Comparison of ENCODE assay signal across 20 cellular contexts in the genomic region with DNA sequence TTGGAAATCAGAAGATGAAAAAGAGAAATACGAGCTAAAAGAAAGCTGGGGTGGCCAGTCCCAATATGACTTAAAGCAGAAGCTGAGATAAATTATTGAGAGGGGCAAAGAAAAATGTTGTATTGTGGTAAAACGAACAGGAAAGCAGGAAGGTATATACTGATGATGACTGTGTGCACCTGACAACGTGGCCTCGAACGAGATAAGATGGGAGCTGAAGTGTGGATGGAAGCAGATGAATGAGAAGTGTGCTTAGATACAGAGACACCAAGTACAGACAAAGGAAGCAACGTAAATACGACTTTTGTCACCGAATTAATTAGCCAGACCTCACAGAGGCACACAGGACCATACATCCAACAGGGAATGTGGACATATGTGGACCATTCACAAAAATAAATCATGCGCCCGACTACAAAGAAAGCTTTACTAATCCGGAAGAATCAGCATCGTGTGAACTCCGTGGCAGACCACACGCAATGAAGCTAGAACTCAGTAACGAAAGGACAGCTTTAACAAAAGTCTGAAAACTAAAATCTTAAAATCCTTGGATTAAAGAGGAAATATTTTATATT.
A peak's percentile ranks its signal among the peaks of the same experiment; 100 is the strongest.
DNase-seq lines count a peak whose midpoint lies in the region; ATAC-seq and TF ChIP-seq lines count a peak whose summit lies in the region.
"Had no signal": no experiment of that assay in that cellular context is flagged by ENCODE, and none has a peak within 500 bp of the region (broad histone marks: within the 10 kb centered on the region; RNA-seq: fewer than 3 reads in every experiment).

No MANE protein-coding gene starts in this region.

- POLR2A ChIA-PET in CD4-positive, alpha-beta memory T cell (lab: Charles Lee; ENCODE audit: partially characterized antibody), result interaction anchor here (0.6 to 3.9 kb wide), 13 partner anchors 12 to 131 kb away, joined by 3 to 43 read pairs (median 5); no protein-coding TSS in a partner anchor

- intact Hi-C loops in CD4-positive, alpha-beta memory T cell (cut with micrococcal nuclease), result loop anchor here (5.0 kb wide), 1 partner anchor 129 kb away; no protein-coding TSS in a partner anchor
- intact Hi-C loops in breast epithelium (cut with DNase I; ENCODE audit: low total_unique reads), result no loop called here
- intact Hi-C loops in colonic mucosa (cut with DNase I), result no loop called here

- H3K9me3 ChIP-seq in CD4-positive, alpha-beta memory T cell (ENCODE audit: control insufficient read depth in 1 of 2, low read length in 2 of 2), result no peaks in the 10 kb centered on the region
- H3K9me3 ChIP-seq in DND-41 (ENCODE audit: insufficient read depth, low read length, severe bottlenecking) (no peaks in the 10 kb centered on the region), breast epithelium (no peaks in the 10 kb centered on the region), colonic mucosa (no peaks in the 10 kb centered on the region)
- H3K9me3 ChIP-seq: gastrocnemius medialis, left lung, testis had no signal

- H3K79me2 ChIP-seq in DND-41 (ENCODE audit: insufficient read depth, low read length), result peaks cover 39% of the 10 kb centered on the region
- H3K79me2 ChIP-seq: parathyroid adenoma had no signal

- TF ChIP-seq CTCF in DND-41 (IDR thresholded peaks at IDR 0.05; ENCODE audit: borderline replicate concordance, extremely low read depth, low read length, poor library complexity, severe bottlenecking), result no peak
- TF ChIP-seq CTCF in breast epithelium (IDR thresholded peaks at IDR 0.05), result no peak
- TF ChIP-seq CTCF in colonic mucosa (IDR thresholded peaks at IDR 0.05), result no peak

- H3K4me3 Mint-ChIP-seq in CD4-positive, alpha-beta memory T cell, result peak overlapping the region in 7 of 8 donors; percentile 12 to 83 (median 44)
- H3K4me3 Mint-ChIP-seq in activated T-cell treated with anti-CD3 and anti-CD28 coated beads, Interleukin-2, amount 50 U/mL, for 72 hours, result peak overlapping the region; percentile 30 to 41
- H3K4me3 Mint-ChIP-seq: brain had no signal

- H3K27me3 Mint-ChIP-seq in CD4-positive, alpha-beta memory T cell, result no peaks in the 10 kb centered on the region
- no peaks in the 10 kb centered on the region for H3K27me3 Mint-ChIP-seq in activated T-cell treated with anti-CD3 and anti-CD28 coated beads, Interleukin-2, amount 50 U/mL, for 72 hours (ENCODE audit: low read depth)
- H3K27me3 Mint-ChIP-seq: IgD-negative memory B cell had no signal

- H3K27ac Mint-ChIP-seq in CD4-positive, alpha-beta memory T cell, result peak overlapping the region; percentile 37 to 89 (median 86)
- no peak overlapping the region for H3K27ac Mint-ChIP-seq in activated T-cell treated with anti-CD3 and anti-CD28 coated beads, Interleukin-2, amount 50 U/mL, for 72 hours
- H3K27ac Mint-ChIP-seq: brain, IgD-negative memory B cell had no signal

- DNase-seq in CD4-positive, alpha-beta memory T cell, result no peak
- DNase-seq in DND-41 (peak; percentile 57), mesenteric fat pad (ENCODE audit: low spot score) (peak; percentile 6), NCI-H1105 treated with DMSO at 0.1 percent for 48 hours (lab: John Stamatoyannopoulos, UW) (no peak), breast epithelium (ENCODE audit: low spot score in 2 of 2) (no peak), colonic mucosa (no peak)
- DNase-seq in activated T-cell treated with anti-CD3 and anti-CD28 coated beads, Interleukin-2, amount 50 U/mL, for 72 hours, result no peak
- DNase-seq: dermis blood vessel endothelial cell; erythroblast; gastrocnemius medialis; MV-4-11; NCI-H526 treated with DMSO at 0.1 percent for 48 hours; stimulated activated CD4-positive, alpha-beta T cell treated with anti-CD3 and anti-CD28 coated beads, Interleukin-4, amount 100 ng/mL, for 24 hours; T1000; testis had no signal

- H3K4me3 ChIP-seq in CD4-positive, alpha-beta memory T cell (ENCODE audit: low read length in 2 of 2), result no peak overlapping the region
- H3K4me3 ChIP-seq in DND-41 (ENCODE audit: low read depth in 1 of 2, low read length in 2 of 2) (no peak overlapping the region; a peak in 1 of 4 replicates), breast epithelium (no peak overlapping the region), colonic mucosa (no peak overlapping the region)
- H3K4me3 ChIP-seq: gastrocnemius medialis, left lung, testis had no signal

- peaks cover 58 to 87% (median 71%) of the 10 kb centered on the region in 4 donors for H3K4me1 Mint-ChIP-seq in CD4-positive, alpha-beta memory T cell
- H3K4me1 Mint-ChIP-seq in activated T-cell treated with anti-CD3 and anti-CD28 coated beads, Interleukin-2, amount 50 U/mL, for 72 hours (ENCODE audit: low read depth), result peaks cover 69% of the 10 kb centered on the region

- H3K4me1 ChIP-seq in CD4-positive, alpha-beta memory T cell (ENCODE audit: insufficient read depth, low read length), result peaks cover 79% of the 10 kb centered on the region
- peaks cover 89% of the 10 kb centered on the region for H3K4me1 ChIP-seq in DND-41 (ENCODE audit: insufficient read depth, low read length)
- H3K4me1 ChIP-seq in breast epithelium, result no peaks in the 10 kb centered on the region
- H3K4me1 ChIP-seq in colonic mucosa, result no peaks in the 10 kb centered on the region
- H3K4me1 ChIP-seq: parathyroid adenoma, testis had no signal

- no peaks in the 10 kb centered on the region for H3K9me3 Mint-ChIP-seq in CD4-positive, alpha-beta memory T cell
- no peaks in the 10 kb centered on the region for H3K9me3 Mint-ChIP-seq in activated T-cell treated with anti-CD3 and anti-CD28 coated beads, Interleukin-2, amount 50 U/mL, for 72 hours
- H3K9me3 Mint-ChIP-seq: IgD-negative memory B cell had no signal

- H4K20me1 ChIP-seq in DND-41 (ENCODE audit: insufficient read depth, low read length), result no peaks in the 10 kb centered on the region

- no peak overlapping the region for H2AFZ ChIP-seq in DND-41 (ENCODE audit: low read depth, low read length)
- H2AFZ ChIP-seq: parathyroid adenoma had no signal

- CTCF ChIA-PET in CD4-positive, alpha-beta memory T cell (lab: Charles Lee; ENCODE audit: partially characterized antibody), result interaction anchor here (1.1 to 1.6 kb wide), 5 partner anchors 19 to 136 kb away, joined by 3 to 5 read pairs (median 4); no protein-coding TSS in a partner anchor

- H3K9ac ChIP-seq in DND-41 (ENCODE audit: low read depth, low read length) (peak overlapping the region; percentile 58), colonic mucosa (ENCODE audit: low read depth in 2 of 2, low read length in 2 of 2) (no peak overlapping the region)
- H3K9ac ChIP-seq: parathyroid adenoma had no signal

- H3K36me3 ChIP-seq in CD4-positive, alpha-beta memory T cell (ENCODE audit: insufficient read depth, low read length), result no peaks in the 10 kb centered on the region
- H3K36me3 ChIP-seq in DND-41 (ENCODE audit: insufficient read depth, low read length), result peaks cover under 1% of the 10 kb centered on the region; the same call in 1 of the 2 replicates
- no peaks in the 10 kb centered on the region for H3K36me3 ChIP-seq in breast epithelium
- H3K36me3 ChIP-seq in colonic mucosa, result no peaks in the 10 kb centered on the region
- H3K36me3 ChIP-seq: gastrocnemius medialis, left lung had no signal

- ATAC-seq in DND-41 (ENCODE audit: insufficient read depth, low read depth), result peak; percentile 43
- no peak for ATAC-seq in activated T-cell treated with anti-CD3 and anti-CD28 coated beads, Interleukin-2, amount 50 U/mL, for 72 hours (replicated peaks in 1 of 2)
- ATAC-seq: activated CD4-positive, CD25-positive, alpha-beta regulatory T cell treated with anti-CD3 and anti-CD28 coated beads, Interleukin-2, amount 50 U/mL, for 24 hours; gastrocnemius medialis; left lung had no signal

- H3K36me3 Mint-ChIP-seq in CD4-positive, alpha-beta memory T cell, result peaks cover 0 to 2% of the 10 kb centered on the region in 2 donors
- H3K36me3 Mint-ChIP-seq in activated T-cell treated with anti-CD3 and anti-CD28 coated beads, Interleukin-2, amount 50 U/mL, for 72 hours (ENCODE audit: insufficient read depth in 2 of 2), result no peaks in the 10 kb centered on the region
- H3K36me3 Mint-ChIP-seq: brain had no signal

- H3K27ac ChIP-seq in CD4-positive, alpha-beta memory T cell (ENCODE audit: low read depth, low read length), result peak overlapping the region; percentile 36
- H3K27ac ChIP-seq in DND-41 (ENCODE audit: low read length) (peak overlapping the region; percentile 88), breast epithelium (no peak overlapping the region), colonic mucosa (no peak overlapping the region)
- H3K27ac ChIP-seq: gastrocnemius medialis, left lung, parathyroid adenoma, testis had no signal

- TF ChIP-seq POLR2A in breast epithelium (IDR thresholded peaks at IDR 0.05), result no peak

- no peaks in the 10 kb centered on the region for H3K27me3 ChIP-seq in CD4-positive, alpha-beta memory T cell (ENCODE audit: insufficient read depth, low read length)
- H3K27me3 ChIP-seq in DND-41 (ENCODE audit: insufficient read depth, low read length, poor library complexity) (no peaks in the 10 kb centered on the region), breast epithelium (no peaks in the 10 kb centered on the region), colonic mucosa (no peaks in the 10 kb centered on the region)
- H3K27me3 ChIP-seq: gastrocnemius medialis, left lung, testis had no signal

- H3K4me2 ChIP-seq in DND-41 (ENCODE audit: insufficient read depth, low read length), result peak overlapping the region; percentile 1

Comparison
In these comparisons a context has a peak if more than half of its experiments do, and no peak if none do; other contexts are left out.
1. DNase-seq: peak in DND-41 (single experiment) and mesenteric fat pad (single experiment); none in CD4-positive, alpha-beta memory T cell (0 of 5), activated T-cell treated with anti-CD3 and anti-CD28 coated beads, Interleukin-2, amount 50 U/mL, for 72 hours (0 of 2), NCI-H1105 treated with DMSO at 0.1 percent for 48 hours (single experiment), breast epithelium (0 of 2) and colonic mucosa (single experiment).
2. H3K27ac ChIP-seq: peak in CD4-positive, alpha-beta memory T cell (single experiment) and DND-41 (single experiment); none in breast epithelium (0 of 2) and colonic mucosa (single experiment).